10 cellular contexts compared by ENCODE assay signal in the genomic region with DNA sequence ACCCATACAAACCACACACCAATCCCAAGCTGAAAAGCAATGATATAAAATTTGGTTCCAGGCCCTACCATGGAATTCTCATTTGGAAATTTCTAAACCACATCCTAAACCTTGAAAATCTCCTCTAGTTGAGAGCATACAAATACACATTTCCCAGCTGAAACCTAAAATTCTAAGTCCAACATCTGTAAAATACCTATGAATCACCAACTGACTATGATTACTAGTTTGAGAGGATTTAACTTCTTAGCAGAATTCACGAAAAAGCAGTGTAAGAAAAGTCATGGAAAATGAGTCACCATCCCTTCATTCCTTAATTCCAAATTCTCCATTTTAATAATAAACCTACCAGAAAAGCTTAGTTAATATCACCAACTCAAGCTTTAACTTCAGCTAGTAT. TPM values are rescaled to one million over a fixed set of nuclear protein-coding genes. Genes with fewer than 3 reads are reported as not detected.
A peak's percentile ranks its signal among the peaks of the same experiment; 100 is the strongest.
DNase-seq lines count a peak whose midpoint lies in the region; FAIRE-seq and TF ChIP-seq lines count a peak whose summit lies in the region.
"Had no signal": no experiment of that assay in that cellular context is flagged by ENCODE, and none has a peak within 500 bp of the region (broad histone marks: within the 10 kb centered on the region; RNA-seq: fewer than 3 reads in every experiment).

No MANE protein-coding gene starts in this region.

- H3K9me3 Mint-ChIP-seq in MCF 10A (ENCODE audit: unreplicated experiment) (no peaks in the 10 kb centered on the region), progenitor cell of endocrine pancreas (ENCODE audit: low read depth) (no peaks in the 10 kb centered on the region)

- CTCF ChIA-PET in MCF 10A (lab: Yijun Ruan, JAX) = interaction anchor here (0.6 to 1.1 kb wide), 2 partner anchors 24 to 55 kb away, joined by 3 read pairs; no protein-coding TSS in a partner anchor

- POLR2A ChIA-PET in MCF 10A (lab: Yijun Ruan, JAX) = interaction anchor here (0.7 to 2.6 kb wide), 5 partner anchors 14 to 118 kb away, joined by 3 to 19 read pairs (median 4); a partner anchor contains a TSS

- in situ Hi-C loops in GM13976 (cut with MboI; ENCODE audit: low sequenced_read_pairs, unreplicated experiment) = no loop called here

- no peaks in the 10 kb centered on the region for H3K4me1 ChIP-seq in breast epithelium

- intact Hi-C loops in MCF 10A (cut with micrococcal nuclease) (no loop called here), breast epithelium (cut with DNase I; ENCODE audit: low total_unique reads) (no loop called here)

- no peaks in the 10 kb centered on the region for H3K9me3 ChIP-seq in breast epithelium

- no peak for TF ChIP-seq CTCF in MCF 10A (IDR thresholded peaks at IDR 0.05; ENCODE audit: unreplicated experiment)
- TF ChIP-seq CTCF in breast epithelium (IDR thresholded peaks at IDR 0.05) = no peak
- no peak for TF ChIP-seq CTCF in fibroblast of mammary gland (conservative IDR thresholded peaks at IDR 0.05; ENCODE audit: control insufficient read depth, insufficient read depth, low read depth, low read length)
- no peak for TF ChIP-seq CTCF in progenitor cell of endocrine pancreas (IDR thresholded peaks at IDR 0.05; ENCODE audit: unreplicated experiment)
- TF ChIP-seq CTCF in GM13976 (IDR thresholded peaks at IDR 0.05; ENCODE audit: borderline replicate concordance, control extremely low read depth, extremely low read depth, insufficient read depth, missing control alignments) = no peak

- H3K27ac ChIP-seq in breast epithelium = no peak overlapping the region

- no peak for TF ChIP-seq POLR2A in breast epithelium (IDR thresholded peaks at IDR 0.05)

- DNase-seq in MCF 10A (ENCODE audit: unreplicated experiment) = peak; percentile 2
- no peak for DNase-seq in breast epithelium (ENCODE audit: low spot score in 2 of 2)
- DNase-seq in RCC 7860 (ENCODE audit: low spot score) = peak; percentile 24
- peak; percentile 83 for DNase-seq in fibroblast of mammary gland (ENCODE audit: low read depth)
- DNase-seq in amygdala (lab: John Stamatoyannopoulos, UW) = no peak
- DNase-seq in progenitor cell of endocrine pancreas (ENCODE audit: low spot score, unreplicated experiment) = no peak
- no peak for DNase-seq in GM13976 (ENCODE audit: low spot score)
- DNase-seq in medulla oblongata (ENCODE audit: extremely low spot score) = no peak
- DNase-seq: KG1 had no signal

- H3K27me3 Mint-ChIP-seq in MCF 10A (ENCODE audit: insufficient read depth, unreplicated experiment) = no peaks in the 10 kb centered on the region
- H3K27me3 Mint-ChIP-seq in progenitor cell of endocrine pancreas = no peaks in the 10 kb centered on the region

- TSS peak; percentile 10 for BruUV-seq in MCF 10A (replicated peaks; lab: Mats Ljungman, UMichigan)

- H3K4me1 Mint-ChIP-seq in MCF 10A (ENCODE audit: insufficient read depth, unreplicated experiment) (peaks cover 23% of the 10 kb centered on the region), progenitor cell of endocrine pancreas (ENCODE audit: low read depth) (peaks cover 20% of the 10 kb centered on the region)

- no peak overlapping the region for H3K4me3 ChIP-seq in breast epithelium
- H3K4me3 ChIP-seq in fibroblast of mammary gland (ENCODE audit: control insufficient read depth, low read depth, low read length) = no peak overlapping the region
- H3K4me3 ChIP-seq: lung had no signal

- H3K36me3 Mint-ChIP-seq in MCF 10A (ENCODE audit: insufficient read depth, unreplicated experiment) (peaks cover 39% of the 10 kb centered on the region), progenitor cell of endocrine pancreas (ENCODE audit: insufficient read depth) (peaks cover 8% of the 10 kb centered on the region)

- H3K4me3 Mint-ChIP-seq in MCF 10A (ENCODE audit: unreplicated experiment) (no peak overlapping the region), progenitor cell of endocrine pancreas (ENCODE audit: low read depth) (no peak overlapping the region)

- no peaks in the 10 kb centered on the region for H3K27me3 ChIP-seq in breast epithelium

- H3K27ac Mint-ChIP-seq in MCF 10A (ENCODE audit: low read depth, unreplicated experiment) = no peak overlapping the region
- no peak overlapping the region for H3K27ac Mint-ChIP-seq in progenitor cell of endocrine pancreas

- peak; percentile 81 for FAIRE-seq in RCC 7860 (lab: Jason Lieb, UNC)

- H3K36me3 ChIP-seq in breast epithelium = no peaks in the 10 kb centered on the region

RNA-seq across cellular contexts. Expression of a gene that starts 15.4 kb away (rescaled TPM):
- total RNA-seq in MCF 10A (2022) = 42.0 and 48.0 TPM in 2 replicates
- total RNA-seq in breast epithelium = 10 to 100 TPM; 43.9 to 51.5 (median 48.0) TPM
- total RNA-seq in progenitor cell of endocrine pancreas = 58.4 and 59.7 TPM in 2 replicates

Comparison
In these comparisons a context has a peak if more than half of its experiments do, and no peak if none do; other contexts are left out.
1. DNase-seq: peak in MCF 10A (single experiment), RCC 7860 (single experiment) and fibroblast of mammary gland (single experiment); none in breast epithelium (0 of 2), amygdala (0 of 56), progenitor cell of endocrine pancreas (single experiment), GM13976 (single experiment) and medulla oblongata (single experiment).